1 cellular context compared by ENCODE assay signal in the genomic region with DNA sequence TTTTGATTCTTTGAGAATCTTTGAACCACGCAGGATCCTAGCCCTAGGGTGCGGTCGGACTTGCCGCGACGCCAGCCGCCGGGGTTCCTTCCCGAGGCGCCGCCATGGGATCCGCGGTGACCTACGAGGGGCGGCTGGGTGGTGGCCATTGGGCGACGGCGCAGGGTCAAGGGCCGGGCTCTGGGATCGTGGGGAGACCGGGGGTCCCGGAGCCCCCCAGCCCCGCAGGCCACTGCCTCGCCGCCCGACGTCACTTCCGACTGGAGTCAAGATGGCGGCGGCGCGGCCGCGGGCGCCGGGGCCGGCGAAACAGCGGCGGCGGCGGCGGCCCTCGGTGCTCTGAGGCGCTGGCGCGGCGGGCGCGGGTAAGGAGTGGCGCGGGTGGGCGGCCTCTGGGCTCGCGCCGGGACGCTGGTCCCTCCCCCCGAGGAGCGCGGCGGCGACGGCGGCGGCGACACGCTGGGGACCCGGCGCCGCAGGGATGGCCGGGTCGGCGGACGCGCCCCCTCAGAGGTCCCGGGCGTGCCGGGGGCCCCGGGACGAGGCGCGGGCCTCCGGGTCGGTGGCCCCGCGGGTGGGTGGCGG.
TF ChIP-seq lines count a peak whose summit lies in the region.

A gene with protein sequence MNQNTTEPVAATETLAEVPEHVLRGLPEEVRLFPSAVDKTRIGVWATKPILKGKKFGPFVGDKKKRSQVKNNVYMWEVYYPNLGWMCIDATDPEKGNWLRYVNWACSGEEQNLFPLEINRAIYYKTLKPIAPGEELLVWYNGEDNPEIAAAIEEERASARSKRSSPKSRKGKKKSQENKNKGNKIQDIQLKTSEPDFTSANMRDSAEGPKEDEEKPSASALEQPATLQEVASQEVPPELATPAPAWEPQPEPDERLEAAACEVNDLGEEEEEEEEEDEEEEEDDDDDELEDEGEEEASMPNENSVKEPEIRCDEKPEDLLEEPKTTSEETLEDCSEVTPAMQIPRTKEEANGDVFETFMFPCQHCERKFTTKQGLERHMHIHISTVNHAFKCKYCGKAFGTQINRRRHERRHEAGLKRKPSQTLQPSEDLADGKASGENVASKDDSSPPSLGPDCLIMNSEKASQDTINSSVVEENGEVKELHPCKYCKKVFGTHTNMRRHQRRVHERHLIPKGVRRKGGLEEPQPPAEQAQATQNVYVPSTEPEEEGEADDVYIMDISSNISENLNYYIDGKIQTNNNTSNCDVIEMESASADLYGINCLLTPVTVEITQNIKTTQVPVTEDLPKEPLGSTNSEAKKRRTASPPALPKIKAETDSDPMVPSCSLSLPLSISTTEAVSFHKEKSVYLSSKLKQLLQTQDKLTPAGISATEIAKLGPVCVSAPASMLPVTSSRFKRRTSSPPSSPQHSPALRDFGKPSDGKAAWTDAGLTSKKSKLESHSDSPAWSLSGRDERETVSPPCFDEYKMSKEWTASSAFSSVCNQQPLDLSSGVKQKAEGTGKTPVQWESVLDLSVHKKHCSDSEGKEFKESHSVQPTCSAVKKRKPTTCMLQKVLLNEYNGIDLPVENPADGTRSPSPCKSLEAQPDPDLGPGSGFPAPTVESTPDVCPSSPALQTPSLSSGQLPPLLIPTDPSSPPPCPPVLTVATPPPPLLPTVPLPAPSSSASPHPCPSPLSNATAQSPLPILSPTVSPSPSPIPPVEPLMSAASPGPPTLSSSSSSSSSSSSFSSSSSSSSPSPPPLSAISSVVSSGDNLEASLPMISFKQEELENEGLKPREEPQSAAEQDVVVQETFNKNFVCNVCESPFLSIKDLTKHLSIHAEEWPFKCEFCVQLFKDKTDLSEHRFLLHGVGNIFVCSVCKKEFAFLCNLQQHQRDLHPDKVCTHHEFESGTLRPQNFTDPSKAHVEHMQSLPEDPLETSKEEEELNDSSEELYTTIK (N-terminal part only) (plus strand): TSS at position 253 of the 585 bp plus-strand sequence. CDS start 15,418 bp downstream, outside the sequence.

TF ChIP-seq in A549, 52 proteins besides CTCF, POLR2A, EP300 and RAD21 (continued from another document):
- TF ChIP-seq, protein P1, sequence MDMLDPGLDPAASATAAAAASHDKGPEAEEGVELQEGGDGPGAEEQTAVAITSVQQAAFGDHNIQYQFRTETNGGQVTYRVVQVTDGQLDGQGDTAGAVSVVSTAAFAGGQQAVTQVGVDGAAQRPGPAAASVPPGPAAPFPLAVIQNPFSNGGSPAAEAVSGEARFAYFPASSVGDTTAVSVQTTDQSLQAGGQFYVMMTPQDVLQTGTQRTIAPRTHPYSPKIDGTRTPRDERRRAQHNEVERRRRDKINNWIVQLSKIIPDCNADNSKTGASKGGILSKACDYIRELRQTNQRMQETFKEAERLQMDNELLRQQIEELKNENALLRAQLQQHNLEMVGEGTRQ (IDR thresholded peaks at IDR 0.05): no peak
- TF ChIP-seq EHMT2 (IDR thresholded peaks at IDR 0.05; ENCODE audit: low read depth): no peak; the same call in 1 of the 2 replicates
- no peak for TF ChIP-seq ZNF302 (CRISPR knock-in tag; IDR thresholded peaks at IDR 0.05)
- peak; percentile 81; the same call in 1 of the 2 replicates for TF ChIP-seq HOXB13 (CRISPR knock-in tag; IDR thresholded peaks at IDR 0.05; ENCODE audit: low read depth)
- no peak for TF ChIP-seq MAZ (IDR thresholded peaks at IDR 0.05; ENCODE audit: borderline replicate concordance, low read depth, low read length)
- TF ChIP-seq PHF8 (IDR thresholded peaks at IDR 0.05; ENCODE audit: borderline replicate concordance, low read depth): peak; percentile 67; the same call in 1 of the 2 replicates
- TF ChIP-seq, protein P2, sequence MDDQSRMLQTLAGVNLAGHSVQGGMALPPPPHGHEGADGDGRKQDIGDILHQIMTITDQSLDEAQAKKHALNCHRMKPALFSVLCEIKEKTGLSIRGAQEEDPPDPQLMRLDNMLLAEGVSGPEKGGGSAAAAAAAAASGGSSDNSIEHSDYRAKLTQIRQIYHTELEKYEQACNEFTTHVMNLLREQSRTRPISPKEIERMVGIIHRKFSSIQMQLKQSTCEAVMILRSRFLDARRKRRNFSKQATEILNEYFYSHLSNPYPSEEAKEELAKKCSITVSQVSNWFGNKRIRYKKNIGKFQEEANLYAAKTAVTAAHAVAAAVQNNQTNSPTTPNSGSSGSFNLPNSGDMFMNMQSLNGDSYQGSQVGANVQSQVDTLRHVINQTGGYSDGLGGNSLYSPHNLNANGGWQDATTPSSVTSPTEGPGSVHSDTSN (IDR thresholded peaks at IDR 0.05): no peak
- no peak for TF ChIP-seq NPAS2 (CRISPR knock-in tag; IDR thresholded peaks at IDR 0.05; ENCODE audit: borderline replicate concordance)
- no peak for TF ChIP-seq POLR2AphosphoS2 (conservative IDR thresholded peaks at IDR 0.05; ENCODE audit: low read length)
- no peak; the same call in 1 of the 2 replicates for TF ChIP-seq EHF (CRISPR knock-in tag; IDR thresholded peaks at IDR 0.05)
- no peak for TF ChIP-seq ZSCAN20 (CRISPR knock-in tag; IDR thresholded peaks at IDR 0.05)
- TF ChIP-seq TP53 (CRISPR knock-in tag; IDR thresholded peaks at IDR 0.05): no peak
- no peak for TF ChIP-seq KDM1A (IDR thresholded peaks at IDR 0.05; ENCODE audit: low read depth)
- TF ChIP-seq ESRRA (IDR thresholded peaks at IDR 0.05; ENCODE audit: borderline replicate concordance, low read length): no peak
- no peak for TF ChIP-seq CEBPB (IDR thresholded peaks at IDR 0.05)
- TF ChIP-seq RFX5 (IDR thresholded peaks at IDR 0.05): no peak
- no peak for TF ChIP-seq ZFP36 (IDR thresholded peaks at IDR 0.05; ENCODE audit: borderline replicate concordance, partially characterized antibody)
- TF ChIP-seq NFE2L2 (conservative IDR thresholded peaks at IDR 0.05; ENCODE audit: low read length): no peak
- TF ChIP-seq, protein P3, sequence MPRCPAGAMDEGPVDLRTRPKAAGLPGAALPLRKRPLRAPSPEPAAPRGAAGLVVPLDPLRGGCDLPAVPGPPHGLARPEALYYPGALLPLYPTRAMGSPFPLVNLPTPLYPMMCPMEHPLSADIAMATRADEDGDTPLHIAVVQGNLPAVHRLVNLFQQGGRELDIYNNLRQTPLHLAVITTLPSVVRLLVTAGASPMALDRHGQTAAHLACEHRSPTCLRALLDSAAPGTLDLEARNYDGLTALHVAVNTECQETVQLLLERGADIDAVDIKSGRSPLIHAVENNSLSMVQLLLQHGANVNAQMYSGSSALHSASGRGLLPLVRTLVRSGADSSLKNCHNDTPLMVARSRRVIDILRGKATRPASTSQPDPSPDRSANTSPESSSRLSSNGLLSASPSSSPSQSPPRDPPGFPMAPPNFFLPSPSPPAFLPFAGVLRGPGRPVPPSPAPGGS (IDR thresholded peaks at IDR 0.05): 0 out of 3 replicates have a peak, but pooled peaks have one; percentile 43
- no peak for TF ChIP-seq CBX2 (IDR thresholded peaks at IDR 0.05; ENCODE audit: borderline replicate concordance, low read depth)
- TF ChIP-seq RARB (CRISPR knock-in tag; IDR thresholded peaks at IDR 0.05): no peak
- no peak for TF ChIP-seq HOXA7 (CRISPR knock-in tag; IDR thresholded peaks at IDR 0.05)
- TF ChIP-seq, protein P4, sequence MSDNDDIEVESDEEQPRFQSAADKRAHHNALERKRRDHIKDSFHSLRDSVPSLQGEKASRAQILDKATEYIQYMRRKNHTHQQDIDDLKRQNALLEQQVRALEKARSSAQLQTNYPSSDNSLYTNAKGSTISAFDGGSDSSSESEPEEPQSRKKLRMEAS (IDR thresholded peaks at IDR 0.05): peak; percentile 71
- no peak for TF ChIP-seq FOSL2 (IDR thresholded peaks at IDR 0.05)
- no peak for TF ChIP-seq FOSL2 (CRISPR knock-in tag; IDR thresholded peaks at IDR 0.05)
- TF ChIP-seq JUNB (IDR thresholded peaks at IDR 0.05): no peak
- TF ChIP-seq CHD4 (IDR thresholded peaks at IDR 0.05; ENCODE audit: borderline replicate concordance): no peak
- no peak for TF ChIP-seq GATA3 (IDR thresholded peaks at IDR 0.05; ENCODE audit: borderline replicate concordance)
- peak; percentile 70 for TF ChIP-seq HOXB5 (CRISPR knock-in tag; IDR thresholded peaks at IDR 0.05)
- TF ChIP-seq NR3C1 (IDR thresholded peaks at IDR 0.05): no peak
- TF ChIP-seq CHD2 (IDR thresholded peaks at IDR 0.05; ENCODE audit: low read length, partially characterized antibody): no peak
- no peak for TF ChIP-seq HEYL (CRISPR knock-in tag; IDR thresholded peaks at IDR 0.05)
- TF ChIP-seq CBX8 (IDR thresholded peaks at IDR 0.05): no peak
- TF ChIP-seq, protein P5, sequence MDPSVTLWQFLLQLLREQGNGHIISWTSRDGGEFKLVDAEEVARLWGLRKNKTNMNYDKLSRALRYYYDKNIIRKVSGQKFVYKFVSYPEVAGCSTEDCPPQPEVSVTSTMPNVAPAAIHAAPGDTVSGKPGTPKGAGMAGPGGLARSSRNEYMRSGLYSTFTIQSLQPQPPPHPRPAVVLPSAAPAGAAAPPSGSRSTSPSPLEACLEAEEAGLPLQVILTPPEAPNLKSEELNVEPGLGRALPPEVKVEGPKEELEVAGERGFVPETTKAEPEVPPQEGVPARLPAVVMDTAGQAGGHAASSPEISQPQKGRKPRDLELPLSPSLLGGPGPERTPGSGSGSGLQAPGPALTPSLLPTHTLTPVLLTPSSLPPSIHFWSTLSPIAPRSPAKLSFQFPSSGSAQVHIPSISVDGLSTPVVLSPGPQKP (IDR thresholded peaks at IDR 0.05; ENCODE audit: low read depth, low read length): no peak
- peak in 1 of 2 experiments; percentile 59; a peak in 2 of 5 replicates for TF ChIP-seq JUN (IDR thresholded peaks at IDR 0.05)
- no peak for TF ChIP-seq BHLHE40 (IDR thresholded peaks at IDR 0.05; ENCODE audit: low read depth, low read length)
- no peak for TF ChIP-seq MYC (IDR thresholded peaks at IDR 0.05; ENCODE audit: borderline replicate concordance, low read length)
- TF ChIP-seq SMC3 (IDR thresholded peaks at IDR 0.05): no peak
- TF ChIP-seq TFCP2L1 (CRISPR knock-in tag; IDR thresholded peaks at IDR 0.05): no peak
- TF ChIP-seq, protein P6, sequence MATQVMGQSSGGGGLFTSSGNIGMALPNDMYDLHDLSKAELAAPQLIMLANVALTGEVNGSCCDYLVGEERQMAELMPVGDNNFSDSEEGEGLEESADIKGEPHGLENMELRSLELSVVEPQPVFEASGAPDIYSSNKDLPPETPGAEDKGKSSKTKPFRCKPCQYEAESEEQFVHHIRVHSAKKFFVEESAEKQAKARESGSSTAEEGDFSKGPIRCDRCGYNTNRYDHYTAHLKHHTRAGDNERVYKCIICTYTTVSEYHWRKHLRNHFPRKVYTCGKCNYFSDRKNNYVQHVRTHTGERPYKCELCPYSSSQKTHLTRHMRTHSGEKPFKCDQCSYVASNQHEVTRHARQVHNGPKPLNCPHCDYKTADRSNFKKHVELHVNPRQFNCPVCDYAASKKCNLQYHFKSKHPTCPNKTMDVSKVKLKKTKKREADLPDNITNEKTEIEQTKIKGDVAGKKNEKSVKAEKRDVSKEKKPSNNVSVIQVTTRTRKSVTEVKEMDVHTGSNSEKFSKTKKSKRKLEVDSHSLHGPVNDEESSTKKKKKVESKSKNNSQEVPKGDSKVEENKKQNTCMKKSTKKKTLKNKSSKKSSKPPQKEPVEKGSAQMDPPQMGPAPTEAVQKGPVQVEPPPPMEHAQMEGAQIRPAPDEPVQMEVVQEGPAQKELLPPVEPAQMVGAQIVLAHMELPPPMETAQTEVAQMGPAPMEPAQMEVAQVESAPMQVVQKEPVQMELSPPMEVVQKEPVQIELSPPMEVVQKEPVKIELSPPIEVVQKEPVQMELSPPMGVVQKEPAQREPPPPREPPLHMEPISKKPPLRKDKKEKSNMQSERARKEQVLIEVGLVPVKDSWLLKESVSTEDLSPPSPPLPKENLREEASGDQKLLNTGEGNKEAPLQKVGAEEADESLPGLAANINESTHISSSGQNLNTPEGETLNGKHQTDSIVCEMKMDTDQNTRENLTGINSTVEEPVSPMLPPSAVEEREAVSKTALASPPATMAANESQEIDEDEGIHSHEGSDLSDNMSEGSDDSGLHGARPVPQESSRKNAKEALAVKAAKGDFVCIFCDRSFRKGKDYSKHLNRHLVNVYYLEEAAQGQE (IDR thresholded peaks at IDR 0.05): no peak
- no peak for TF ChIP-seq RCOR1 (IDR thresholded peaks at IDR 0.05; ENCODE audit: low read depth, low read length)
- TF ChIP-seq FOXS1 (CRISPR knock-in tag; IDR thresholded peaks at IDR 0.05): no peak
- no peak for TF ChIP-seq FOSB (CRISPR knock-in tag; IDR thresholded peaks at IDR 0.05)
- no peak for TF ChIP-seq KDM5A (IDR thresholded peaks at IDR 0.05)
- no peak for TF ChIP-seq ZC3H11A (IDR thresholded peaks at IDR 0.05)
- TF ChIP-seq, protein P7, sequence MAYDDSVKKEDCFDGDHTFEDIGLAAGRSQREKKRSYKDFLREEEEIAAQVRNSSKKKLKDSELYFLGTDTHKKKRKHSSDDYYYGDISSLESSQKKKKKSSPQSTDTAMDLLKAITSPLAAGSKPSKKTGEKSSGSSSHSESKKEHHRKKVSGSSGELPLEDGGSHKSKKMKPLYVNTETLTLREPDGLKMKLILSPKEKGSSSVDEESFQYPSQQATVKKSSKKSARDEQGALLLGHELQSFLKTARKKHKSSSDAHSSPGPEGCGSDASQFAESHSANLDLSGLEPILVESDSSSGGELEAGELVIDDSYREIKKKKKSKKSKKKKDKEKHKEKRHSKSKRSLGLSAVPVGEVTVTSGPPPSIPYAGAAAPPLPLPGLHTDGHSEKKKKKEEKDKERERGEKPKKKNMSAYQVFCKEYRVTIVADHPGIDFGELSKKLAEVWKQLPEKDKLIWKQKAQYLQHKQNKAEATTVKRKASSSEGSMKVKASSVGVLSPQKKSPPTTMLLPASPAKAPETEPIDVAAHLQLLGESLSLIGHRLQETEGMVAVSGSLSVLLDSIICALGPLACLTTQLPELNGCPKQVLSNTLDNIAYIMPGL (CRISPR knock-in tag; IDR thresholded peaks at IDR 0.05; ENCODE audit: borderline replicate concordance): no peak
- TF ChIP-seq RNF2 (IDR thresholded peaks at IDR 0.05; ENCODE audit: borderline replicate concordance, low read depth): no peak
